In genomic region chr5:154015071-154015693, GRCh38 we compare ENCODE assay signal across 23 cellular contexts.
"Had no signal": no experiment of that assay in that cellular context is flagged by ENCODE, and none has a peak within 500 bp of the region (broad histone marks: within the 10 kb centered on the region; RNA-seq: fewer than 3 reads in every experiment).

No MANE protein-coding gene starts in this region.

- ATAC-seq: activated T-cell treated with anti-CD3 and anti-CD28 coated beads, Interleukin-2, amount 50 U/mL, for 72 hours; gastroesophageal sphincter; left colon; right lobe of liver had no signal

- H3K9me3 Mint-ChIP-seq: central memory CD8-positive, alpha-beta T cell; naive B cell; type B pancreatic cell had no signal

- H3K4me1 ChIP-seq: colonic mucosa, gastroesophageal sphincter, neural progenitor cell, right lobe of liver, stomach, testis had no signal

- H3K27me3 ChIP-seq: brain microvascular endothelial cell, colonic mucosa, gastroesophageal sphincter, neural progenitor cell, right lobe of liver, stomach, testis had no signal

- H2AFZ ChIP-seq: neural progenitor cell had no signal

- H3K4me3 Mint-ChIP-seq: activated T-cell treated with anti-CD3 and anti-CD28 coated beads, Interleukin-2, amount 50 U/mL, for 72 hours; central memory CD8-positive, alpha-beta T cell; naive B cell; neural progenitor cell; type B pancreatic cell had no signal

- H3K27ac ChIP-seq: brain microvascular endothelial cell, colonic mucosa, gastroesophageal sphincter, neural progenitor cell, right lobe of liver, stomach, testis, VCaP had no signal

- H3K36me3 ChIP-seq: brain microvascular endothelial cell, colonic mucosa, neural progenitor cell had no signal

- H3K4me2 ChIP-seq: neural progenitor cell, smooth muscle cell had no signal

- H3K4me1 Mint-ChIP-seq: neural progenitor cell had no signal

- DNase-seq: activated CD4-positive, alpha-beta T cell treated with anti-CD3 and anti-CD28 coated beads, Interleukin-2, amount 50 U/mL, for 1 hour; activated CD4-positive, CD25-positive, alpha-beta regulatory T cell treated with anti-CD3 and anti-CD28 coated beads, Interleukin-2, amount 50 U/mL, for 72 hours; activated effector memory CD4-positive, alpha-beta T cell treated with anti-CD3 and anti-CD28 coated beads, Interleukin-2, amount 50 U/mL, for 16 hours; activated naive CD4-positive, alpha-beta T cell treated with anti-CD3 and anti-CD28 coated beads, Interleukin-2, amount 50 U/mL, for 16 hours; activated T-cell treated with anti-CD3 and anti-CD28 coated beads, Interleukin-2, amount 50 U/mL, for 72 hours; aorta; brain microvascular endothelial cell; colonic mucosa; left colon; mammary epithelial cell; naive B cell; right lobe of liver; stimulated activated CD4-positive, alpha-beta T cell treated with anti-CD3 and anti-CD28 coated beads, Interleukin-4, amount 100 ng/mL, for 1 hour; stomach; T-helper 2 cell; testis had no signal

- H3K9me3 ChIP-seq: colonic mucosa, gastroesophageal sphincter, right lobe of liver, stomach, testis had no signal

- H3K27ac Mint-ChIP-seq: activated T-cell treated with anti-CD3 and anti-CD28 coated beads, Interleukin-2, amount 50 U/mL, for 72 hours; neural progenitor cell; progenitor cell of endocrine pancreas; type B pancreatic cell had no signal

- H3K27me3 Mint-ChIP-seq: central memory CD8-positive, alpha-beta T cell; naive B cell; progenitor cell of endocrine pancreas; type B pancreatic cell had no signal

- H3K4me3 ChIP-seq: colonic mucosa, gastroesophageal sphincter, neural progenitor cell, right lobe of liver, smooth muscle cell, stomach, testis had no signal
